ENCODE assay signal across 1 cellular context in the genomic region with DNA sequence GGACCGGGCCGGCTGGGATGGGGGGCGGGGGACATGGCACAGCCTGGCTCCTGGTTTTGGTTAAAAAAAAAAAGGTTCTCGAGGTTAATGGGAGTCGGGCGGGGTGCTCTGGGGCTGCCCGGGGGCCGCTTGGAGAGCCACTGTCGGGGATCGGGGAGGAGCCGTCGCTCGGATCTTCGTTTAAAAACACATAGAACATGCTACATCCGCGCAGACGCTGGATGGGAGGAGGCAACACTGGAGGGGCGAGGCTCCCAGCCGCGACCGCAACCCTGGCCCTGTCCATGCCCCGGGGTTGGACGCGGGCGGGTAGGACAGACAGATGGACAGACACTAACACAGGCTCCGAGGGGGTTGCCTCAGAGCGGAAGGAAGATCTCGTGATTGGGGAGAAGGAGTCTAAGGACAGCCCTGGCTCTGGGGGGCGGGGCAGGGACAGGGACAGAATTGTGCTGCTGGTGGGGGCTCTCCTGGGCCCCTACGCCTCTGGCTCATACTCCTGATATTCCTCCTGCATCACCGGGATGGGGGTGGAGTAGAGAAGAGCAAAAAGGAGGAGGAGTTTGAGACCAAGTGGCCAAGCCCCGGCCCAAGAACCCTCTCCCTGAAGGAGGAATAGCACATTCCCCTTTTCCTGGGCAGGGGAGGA.
A peak's percentile ranks its signal among the peaks of the same experiment; 100 is the strongest.
TF ChIP-seq lines count a peak whose summit lies in the region.

No MANE protein-coding gene starts in this region.

TF ChIP-seq in K562, 482 proteins besides CTCF, POLR2A, EP300 and RAD21:
- TF ChIP-seq ATF7 (IDR thresholded peaks at IDR 0.05): 0 out of 2 replicates have a peak, but pooled peaks have one; percentile 43
- TF ChIP-seq EHMT2 (IDR thresholded peaks at IDR 0.05): 0 out of 2 replicates have a peak, but pooled peaks have one; percentile 26
- TF ChIP-seq L3MBTL2 (IDR thresholded peaks at IDR 0.05): peak; percentile 57
- TF ChIP-seq ARID2 (IDR thresholded peaks at IDR 0.05): 0 out of 2 replicates have a peak, but pooled peaks have one; percentile 10
- no peak for TF ChIP-seq SMARCB1 (IDR thresholded peaks at IDR 0.05; ENCODE audit: insufficient read length, low read depth)
- TF ChIP-seq, protein P1, sequence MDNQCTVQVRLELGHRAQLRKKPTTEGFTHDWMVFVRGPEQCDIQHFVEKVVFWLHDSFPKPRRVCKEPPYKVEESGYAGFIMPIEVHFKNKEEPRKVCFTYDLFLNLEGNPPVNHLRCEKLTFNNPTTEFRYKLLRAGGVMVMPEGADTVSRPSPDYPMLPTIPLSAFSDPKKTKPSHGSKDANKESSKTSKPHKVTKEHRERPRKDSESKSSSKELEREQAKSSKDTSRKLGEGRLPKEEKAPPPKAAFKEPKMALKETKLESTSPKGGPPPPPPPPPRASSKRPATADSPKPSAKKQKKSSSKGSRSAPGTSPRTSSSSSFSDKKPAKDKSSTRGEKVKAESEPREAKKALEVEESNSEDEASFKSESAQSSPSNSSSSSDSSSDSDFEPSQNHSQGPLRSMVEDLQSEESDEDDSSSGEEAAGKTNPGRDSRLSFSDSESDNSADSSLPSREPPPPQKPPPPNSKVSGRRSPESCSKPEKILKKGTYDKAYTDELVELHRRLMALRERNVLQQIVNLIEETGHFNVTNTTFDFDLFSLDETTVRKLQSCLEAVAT (IDR thresholded peaks at IDR 0.05): no peak
- TF ChIP-seq KAT8 (IDR thresholded peaks at IDR 0.05; ENCODE audit: low read depth): no peak
- peak; percentile 72 for TF ChIP-seq ETV1 (tag; conservative IDR thresholded peaks at IDR 0.05; ENCODE audit: low read depth)
- TF ChIP-seq, protein P2, sequence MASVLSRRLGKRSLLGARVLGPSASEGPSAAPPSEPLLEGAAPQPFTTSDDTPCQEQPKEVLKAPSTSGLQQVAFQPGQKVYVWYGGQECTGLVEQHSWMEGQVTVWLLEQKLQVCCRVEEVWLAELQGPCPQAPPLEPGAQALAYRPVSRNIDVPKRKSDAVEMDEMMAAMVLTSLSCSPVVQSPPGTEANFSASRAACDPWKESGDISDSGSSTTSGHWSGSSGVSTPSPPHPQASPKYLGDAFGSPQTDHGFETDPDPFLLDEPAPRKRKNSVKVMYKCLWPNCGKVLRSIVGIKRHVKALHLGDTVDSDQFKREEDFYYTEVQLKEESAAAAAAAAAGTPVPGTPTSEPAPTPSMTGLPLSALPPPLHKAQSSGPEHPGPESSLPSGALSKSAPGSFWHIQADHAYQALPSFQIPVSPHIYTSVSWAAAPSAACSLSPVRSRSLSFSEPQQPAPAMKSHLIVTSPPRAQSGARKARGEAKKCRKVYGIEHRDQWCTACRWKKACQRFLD (CRISPR knock-in tag; IDR thresholded peaks at IDR 0.05): 0 out of 2 replicates have a peak, but pooled peaks have one; percentile 25
- TF ChIP-seq, protein P3, sequence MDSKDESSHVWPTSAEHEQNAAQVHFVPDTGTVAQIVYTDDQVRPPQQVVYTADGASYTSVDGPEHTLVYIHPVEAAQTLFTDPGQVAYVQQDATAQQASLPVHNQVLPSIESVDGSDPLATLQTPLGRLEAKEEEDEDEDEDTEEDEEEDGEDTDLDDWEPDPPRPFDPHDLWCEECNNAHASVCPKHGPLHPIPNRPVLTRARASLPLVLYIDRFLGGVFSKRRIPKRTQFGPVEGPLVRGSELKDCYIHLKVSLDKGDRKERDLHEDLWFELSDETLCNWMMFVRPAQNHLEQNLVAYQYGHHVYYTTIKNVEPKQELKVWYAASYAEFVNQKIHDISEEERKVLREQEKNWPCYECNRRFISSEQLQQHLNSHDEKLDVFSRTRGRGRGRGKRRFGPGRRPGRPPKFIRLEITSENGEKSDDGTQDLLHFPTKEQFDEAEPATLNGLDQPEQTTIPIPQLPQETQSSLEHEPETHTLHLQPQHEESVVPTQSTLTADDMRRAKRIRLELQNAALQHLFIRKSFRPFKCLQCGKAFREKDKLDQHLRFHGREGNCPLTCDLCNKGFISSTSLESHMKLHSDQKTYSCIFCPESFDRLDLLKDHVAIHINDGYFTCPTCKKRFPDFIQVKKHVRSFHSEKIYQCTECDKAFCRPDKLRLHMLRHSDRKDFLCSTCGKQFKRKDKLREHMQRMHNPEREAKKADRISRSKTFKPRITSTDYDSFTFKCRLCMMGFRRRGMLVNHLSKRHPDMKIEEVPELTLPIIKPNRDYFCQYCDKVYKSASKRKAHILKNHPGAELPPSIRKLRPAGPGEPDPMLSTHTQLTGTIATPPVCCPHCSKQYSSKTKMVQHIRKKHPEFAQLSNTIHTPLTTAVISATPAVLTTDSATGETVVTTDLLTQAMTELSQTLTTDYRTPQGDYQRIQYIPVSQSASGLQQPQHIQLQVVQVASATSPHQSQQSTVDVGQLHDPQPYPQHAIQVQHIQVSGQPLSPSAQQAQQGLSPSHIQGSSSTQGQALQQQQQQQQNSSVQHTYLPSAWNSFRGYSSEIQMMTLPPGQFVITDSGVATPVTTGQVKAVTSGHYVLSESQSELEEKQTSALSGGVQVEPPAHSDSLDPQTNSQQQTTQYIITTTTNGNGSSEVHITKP (IDR thresholded peaks at IDR 0.05; ENCODE audit: partially characterized antibody): peak; percentile 91
- peak; percentile 59 to 60 for TF ChIP-seq NRF1 (conservative IDR thresholded peaks at IDR 0.05 in 1 of 2, IDR thresholded peaks at IDR 0.05 in 1 of 2)
- TF ChIP-seq, protein P4, sequence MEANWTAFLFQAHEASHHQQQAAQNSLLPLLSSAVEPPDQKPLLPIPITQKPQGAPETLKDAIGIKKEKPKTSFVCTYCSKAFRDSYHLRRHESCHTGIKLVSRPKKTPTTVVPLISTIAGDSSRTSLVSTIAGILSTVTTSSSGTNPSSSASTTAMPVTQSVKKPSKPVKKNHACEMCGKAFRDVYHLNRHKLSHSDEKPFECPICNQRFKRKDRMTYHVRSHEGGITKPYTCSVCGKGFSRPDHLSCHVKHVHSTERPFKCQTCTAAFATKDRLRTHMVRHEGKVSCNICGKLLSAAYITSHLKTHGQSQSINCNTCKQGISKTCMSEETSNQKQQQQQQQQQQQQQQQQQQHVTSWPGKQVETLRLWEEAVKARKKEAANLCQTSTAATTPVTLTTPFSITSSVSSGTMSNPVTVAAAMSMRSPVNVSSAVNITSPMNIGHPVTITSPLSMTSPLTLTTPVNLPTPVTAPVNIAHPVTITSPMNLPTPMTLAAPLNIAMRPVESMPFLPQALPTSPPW (CRISPR knock-in tag; IDR thresholded peaks at IDR 0.05): peak; percentile 44
- TF ChIP-seq, protein P5, sequence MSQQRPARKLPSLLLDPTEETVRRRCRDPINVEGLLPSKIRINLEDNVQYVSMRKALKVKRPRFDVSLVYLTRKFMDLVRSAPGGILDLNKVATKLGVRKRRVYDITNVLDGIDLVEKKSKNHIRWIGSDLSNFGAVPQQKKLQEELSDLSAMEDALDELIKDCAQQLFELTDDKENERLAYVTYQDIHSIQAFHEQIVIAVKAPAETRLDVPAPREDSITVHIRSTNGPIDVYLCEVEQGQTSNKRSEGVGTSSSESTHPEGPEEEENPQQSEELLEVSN (IDR thresholded peaks at IDR 0.05; ENCODE audit: borderline replicate concordance in 1 of 2, extremely low read depth in 1 of 2, insufficient read depth in 1 of 2, insufficient read length in 1 of 2, low read depth in 1 of 2, low read length in 1 of 2, poor library complexity in 1 of 2, severe bottlenecking in 1 of 2): peak in 1 of 2 experiments; percentile 52
